ENCODE assay signal across 20 cellular contexts in the genomic region with DNA sequence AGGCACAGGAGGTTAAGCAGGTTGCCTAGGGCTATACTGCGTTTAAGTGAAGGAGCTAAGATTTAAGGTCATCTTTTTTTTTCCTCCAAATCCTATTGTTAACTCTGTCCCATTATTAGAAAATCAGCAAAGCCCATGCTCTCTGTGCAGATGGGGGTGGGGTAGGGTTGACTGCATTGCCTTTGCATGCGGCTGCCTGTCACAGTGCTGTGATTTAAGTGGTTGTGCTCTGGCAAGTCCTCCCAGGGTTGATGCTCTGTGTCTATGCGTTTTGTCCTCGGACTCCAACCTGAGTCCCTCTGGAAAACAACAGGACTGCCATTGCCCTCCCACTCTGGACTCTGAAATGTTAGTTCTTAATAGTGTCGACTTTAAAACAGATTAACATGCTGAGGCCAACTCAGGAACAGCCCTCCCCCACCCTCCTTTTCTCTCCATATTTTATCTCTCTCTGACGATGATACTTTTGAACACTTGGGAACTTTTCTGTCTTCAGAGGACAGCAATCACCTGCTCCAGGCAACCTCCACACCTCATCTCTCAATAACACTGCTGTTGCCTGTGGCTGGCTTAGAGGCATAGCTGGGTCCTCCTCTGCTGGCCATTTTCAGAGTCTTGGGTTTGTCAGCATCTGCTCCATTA. TPM values are rescaled to one million over a fixed set of nuclear protein-coding genes. Genes with fewer than 3 reads are reported as not detected.
DNase-seq lines count a peak whose midpoint lies in the region; ATAC-seq, FAIRE-seq and TF ChIP-seq lines count a peak whose summit lies in the region.
"Had no signal": no experiment of that assay in that cellular context is flagged by ENCODE, and none has a peak within 500 bp of the region (broad histone marks: within the 10 kb centered on the region; RNA-seq: fewer than 3 reads in every experiment).

No MANE protein-coding gene starts in this region.

- TF ChIP-seq POLR2A in vagina (IDR thresholded peaks at IDR 0.05) = no peak

- H3K27ac Mint-ChIP-seq in brain (peak overlapping the region in 3 of 5 experiments; percentile 10 to 52 (median 39)), neural crest cell (ENCODE audit: unreplicated experiment) (peak overlapping the region; percentile 6), HFFc6 (no peak overlapping the region)
- H3K27ac Mint-ChIP-seq: CD4-positive, alpha-beta memory T cell had no signal

- H3K4me3 Mint-ChIP-seq in brain (peak overlapping the region in 3 of 5 experiments; percentile 7 to 52 (median 42)), neural crest cell (peak overlapping the region; percentile 5), HFFc6 (no peak overlapping the region)
- H3K4me3 Mint-ChIP-seq: CD4-positive, alpha-beta memory T cell had no signal

- FAIRE-seq in RCC 7860 (lab: Jason Lieb, UNC) = no peak
- FAIRE-seq: A549 had no signal

- peak overlapping the region; percentile 88 for H3K27ac ChIP-seq in left ventricle myocardium inferior (replicated peaks)
- H3K27ac ChIP-seq in right cardiac atrium (ENCODE audit: low read length) = no peak overlapping the region
- no peak overlapping the region for H3K27ac ChIP-seq in vagina
- H3K27ac ChIP-seq: A549, GM23248, RWPE1, SJCRH30 had no signal

- H3K27me3 Mint-ChIP-seq in brain (no peaks in the 10 kb centered on the region), neural crest cell (ENCODE audit: low read depth) (no peaks in the 10 kb centered on the region), HFFc6 (ENCODE audit: insufficient read depth) (no peaks in the 10 kb centered on the region; the same call in none of the 2 replicates)

- H3K27me3 ChIP-seq in left ventricle myocardium inferior (ENCODE audit: low read depth) (peaks cover 33% of the 10 kb centered on the region), right cardiac atrium (ENCODE audit: control insufficient read depth, insufficient read depth) (no peaks in the 10 kb centered on the region), vagina (no peaks in the 10 kb centered on the region)
- H3K27me3 ChIP-seq: SJCRH30 had no signal

- DNase-seq in left ventricle myocardium inferior (no peak), right cardiac atrium (no peak), neural crest cell (ENCODE audit: low read depth, low spot score) (no peak), vagina (ENCODE audit: extremely low spot score in 2 of 2) (peak; percentile 14 to 58), HFFc6 (no peak), RCC 7860 (ENCODE audit: low spot score) (no peak)
- DNase-seq: CD4-positive, alpha-beta memory T cell; GF-D8; KG1; NCI-H1105 treated with DMSO at 0.1 percent for 48 hours; NCI-H1694; NCI-H2081 treated with DMSO at 0.1 percent for 48 hours; NCI-H748 treated with DMSO at 0.1 percent for 48 hours; PC-3; SJCRH30 had no signal

- H3K9me3 ChIP-seq in left ventricle myocardium inferior (replicated peaks) = no peaks in the 10 kb centered on the region
- H3K9me3 ChIP-seq in right cardiac atrium (ENCODE audit: control insufficient read depth, low read length) = no peaks in the 10 kb centered on the region
- H3K9me3 ChIP-seq in vagina = no peaks in the 10 kb centered on the region
- H3K9me3 ChIP-seq: A549, SJCRH30 had no signal

- ATAC-seq in right cardiac atrium (no peak), GM19395 (IDR thresholded peaks at IDR 0.05; ENCODE audit: unreplicated experiment) (no peak)
- ATAC-seq: A549, PC-3 had no signal

- intact Hi-C loops in left ventricle myocardium inferior (cut with micrococcal nuclease) = no loop called here
- intact Hi-C loops in right cardiac atrium (cut with DNase I) = loop anchor here in 1 of 4 donors (10.0 kb wide), 1 partner anchor 161 kb away; no protein-coding TSS in a partner anchor
- intact Hi-C loops in vagina (cut with DNase I) = no loop called here

- peaks cover 5% of the 10 kb centered on the region for H3K36me3 Mint-ChIP-seq in brain
- H3K36me3 Mint-ChIP-seq in neural crest cell (ENCODE audit: low read depth) = no peaks in the 10 kb centered on the region
- H3K36me3 Mint-ChIP-seq in HFFc6 (ENCODE audit: low read depth) = no peaks in the 10 kb centered on the region; the same call in 1 of the 2 replicates
- H3K36me3 Mint-ChIP-seq: CD4-positive, alpha-beta memory T cell had no signal

- H3K4me1 Mint-ChIP-seq in brain = peaks cover 78% of the 10 kb centered on the region
- H3K4me1 Mint-ChIP-seq in neural crest cell = peaks cover 40% of the 10 kb centered on the region
- H3K4me1 Mint-ChIP-seq in HFFc6 (ENCODE audit: low read depth) = peaks cover 89% of the 10 kb centered on the region

- no peak overlapping the region for H3K4me3 ChIP-seq in left ventricle myocardium inferior
- H3K4me3 ChIP-seq in right cardiac atrium (ENCODE audit: low read length) = no peak overlapping the region
- H3K4me3 ChIP-seq in vagina = no peak overlapping the region
- H3K4me3 ChIP-seq: A549, GM23248, SJCRH30 had no signal

- H3K36me3 ChIP-seq in left ventricle myocardium inferior (no peaks in the 10 kb centered on the region), vagina (no peaks in the 10 kb centered on the region)
- H3K36me3 ChIP-seq: SJCRH30 had no signal

- H3K4me1 ChIP-seq in left ventricle myocardium inferior = peaks cover 91% of the 10 kb centered on the region
- H3K4me1 ChIP-seq in right cardiac atrium (ENCODE audit: control insufficient read depth, insufficient read depth, low read length) = peaks cover under 1% of the 10 kb centered on the region
- H3K4me1 ChIP-seq in vagina = peaks cover 4% of the 10 kb centered on the region
- H3K4me1 ChIP-seq: A549, SJCRH30 had no signal

- TF ChIP-seq CTCF in left ventricle myocardium inferior (IDR thresholded peaks at IDR 0.05; ENCODE audit: borderline replicate concordance) (no peak), brain (conservative IDR thresholded peaks at IDR 0.05) (no peak), neural crest cell (conservative IDR thresholded peaks at IDR 0.05) (no peak), vagina (IDR thresholded peaks at IDR 0.05) (no peak), HFFc6 (IDR thresholded peaks at IDR 0.05) (no peak)

- 49% methylated on average over 6 of the region's 6 CpGs for WGBS in right cardiac atrium

- H3K9me3 Mint-ChIP-seq in brain (peaks cover 0 to 5% (median 0%) of the 10 kb centered on the region in 5 experiments), neural crest cell (no peaks in the 10 kb centered on the region), HFFc6 (no peaks in the 10 kb centered on the region)
- H3K9me3 Mint-ChIP-seq: CD4-positive, alpha-beta memory T cell had no signal

RNA-seq across cellular contexts. Expression of a gene that starts 5.8 kb away (rescaled TPM):
- total RNA-seq in left ventricle myocardium inferior (346 TPM), right cardiac atrium (100 to 1,000 TPM; 118 to 157 (median 142) TPM), neural crest cell (28.6 and 29.0 TPM in 2 replicates), vagina (5.6 TPM)
- polyA plus RNA-seq in right cardiac atrium (118 TPM), brain (ENCODE audit: insufficient read depth, low read depth, low replicate concordance) (15.2 TPM)
- 10 to 100 TPM; 32.8 to 67.6 (median 61.4) TPM for total RNA-seq in HFFc6 (2021; fragmentation: NEBNext Ultra II Directional; extraction: Animal tissue kit (Norgen Biotek cat#: 25700))
- total RNA-seq: CD4-positive, alpha-beta memory T cell had no signal
- polyA plus RNA-seq: CD4-positive, alpha-beta memory T cell had no signal

Comparison
In these comparisons a context has a peak if more than half of its experiments do, and no peak if none do; other contexts are left out.
1. DNase-seq: peak in vagina (2 of 2); none in left ventricle myocardium inferior (single experiment), right cardiac atrium (0 of 3), neural crest cell (single experiment), HFFc6 (single experiment) and RCC 7860 (single experiment).